In genomic region chr20:10367921-10368701, GRCh38 we compare ENCODE assay signal across 1 cellular context.
A peak's percentile ranks its signal among the peaks of the same experiment; 100 is the strongest.
TF ChIP-seq lines count a peak whose summit lies in the region.

No MANE protein-coding gene starts in this region.

TF ChIP-seq in HepG2, 621 proteins besides CTCF, POLR2A, EP300 and RAD21 (continued from another document and continues in another):
- TF ChIP-seq ARID4A (CRISPR knock-in tag; IDR thresholded peaks at IDR 0.05; ENCODE audit: borderline replicate concordance) (no peak; the same call in 1 of the 2 replicates), NFATC3 (CRISPR knock-in tag; IDR thresholded peaks at IDR 0.05) (no peak), FOXK2 (IDR thresholded peaks at IDR 0.05) (peak; percentile 45; the same call in 1 of the 2 replicates), SAFB2 (CRISPR knock-in tag; IDR thresholded peaks at IDR 0.05; ENCODE audit: borderline replicate concordance, low read depth) (no peak), ZNF569 (CRISPR knock-in tag; IDR thresholded peaks at IDR 0.05; ENCODE audit: borderline replicate concordance) (no peak), RFX5 (IDR thresholded peaks at IDR 0.05; ENCODE audit: low read depth, low read length) (no peak), ZFYVE20 (CRISPR knock-in tag; IDR thresholded peaks at IDR 0.05; ENCODE audit: borderline replicate concordance, low read depth) (no peak), ZNF451 (CRISPR knock-in tag; IDR thresholded peaks at IDR 0.05) (no peak), ZNF318 (CRISPR knock-in tag; IDR thresholded peaks at IDR 0.05) (no peak), ZNF564 (CRISPR knock-in tag; IDR thresholded peaks at IDR 0.05) (no peak), PHF21A (CRISPR knock-in tag; IDR thresholded peaks at IDR 0.05) (peak; percentile 91), AHDC1 (CRISPR knock-in tag; IDR thresholded peaks at IDR 0.05; ENCODE audit: borderline replicate concordance) (peak; percentile 96), NFKB2 (CRISPR knock-in tag; IDR thresholded peaks at IDR 0.05; ENCODE audit: borderline replicate concordance) (no peak), E2F5 (CRISPR knock-in tag; conservative IDR thresholded peaks at IDR 0.05) (no peak), NR2F6 (IDR thresholded peaks at IDR 0.05) (peak; percentile 99), NR2F6 (CRISPR knock-in tag; IDR thresholded peaks at IDR 0.05) (peak; percentile 97), IRF9 (CRISPR knock-in tag; IDR thresholded peaks at IDR 0.05; ENCODE audit: borderline replicate concordance) (peak; percentile 33; the same call in 1 of the 2 replicates), CBX1 (IDR thresholded peaks at IDR 0.05; ENCODE audit: low read depth) (no peak), SNAPC5 (CRISPR knock-in tag; IDR thresholded peaks at IDR 0.05; ENCODE audit: borderline replicate concordance) (no peak), HINFP (CRISPR knock-in tag; IDR thresholded peaks at IDR 0.05; ENCODE audit: low read depth) (no peak), CBFB (CRISPR knock-in tag; IDR thresholded peaks at IDR 0.05) (peak; percentile 29; the same call in 1 of the 2 replicates), ZNF615 (CRISPR knock-in tag; IDR thresholded peaks at IDR 0.05; ENCODE audit: borderline replicate concordance) (no peak), BORCS8-MEF2B (CRISPR knock-in tag; IDR thresholded peaks at IDR 0.05) (peak; percentile 33; the same call in 1 of the 2 replicates), REST (IDR thresholded peaks at IDR 0.05; ENCODE audit: borderline replicate concordance in 1 of 2, low read depth in 1 of 2, low read length in 2 of 2) (peak in 1 of 2 experiments; percentile 63; a peak in 2 of 4 replicates), PTBP1 (IDR thresholded peaks at IDR 0.05; ENCODE audit: low read depth, low read length, poor library complexity, severe bottlenecking) (no peak), ZNF543 (CRISPR knock-in tag; IDR thresholded peaks at IDR 0.05) (no peak), MAZ (IDR thresholded peaks at IDR 0.05; ENCODE audit: borderline replicate concordance, low read depth, low read length) (no peak), MAZ (CRISPR knock-in tag; IDR thresholded peaks at IDR 0.05; ENCODE audit: low read depth) (no peak), ZNF605 (CRISPR knock-in tag; IDR thresholded peaks at IDR 0.05) (no peak; the same call in 1 of the 2 replicates)
